Comparison of ENCODE assay signal across 1 cellular context in genomic region chr16:86975445-86975844, GRCh38.
TF ChIP-seq lines count a peak whose summit lies in the region.

No MANE protein-coding gene starts in this region.

TF ChIP-seq in HCT116, 20 proteins besides CTCF, POLR2A, EP300 and RAD21 (continued from another document):
- TF ChIP-seq REST (IDR thresholded peaks at IDR 0.05; ENCODE audit: low read depth), result no peak
TF ChIP-seq in HCT116: peak in this region for 4.
